Comparison of ENCODE assay signal across 26 cellular contexts in genomic region chr2:36336321-36336720, GRCh38.
"Had no signal": no experiment of that assay in that cellular context is flagged by ENCODE, and none has a peak within 500 bp of the region (broad histone marks: within the 10 kb centered on the region; RNA-seq: fewer than 3 reads in every experiment).

No MANE protein-coding gene starts in this region.

- H3K27ac ChIP-seq: stomach, suprapubic skin, testis, thoracic aorta, thyroid gland, tibial artery, tibial nerve, transverse colon, upper lobe of left lung, upper lobe of right lung, uterus, vagina had no signal

- DNase-seq: stimulated activated CD4-positive, alpha-beta T cell treated with anti-CD3 and anti-CD28 coated beads, Interleukin-2, amount 100 ng/mL, for 48 hours; stimulated activated CD4-positive, alpha-beta T cell treated with anti-CD3 and anti-CD28 coated beads, Interleukin-4, amount 100 ng/mL, for 1 hour; stimulated activated CD4-positive, alpha-beta T cell treated with anti-CD3 and anti-CD28 coated beads, Interleukin-4, amount 100 ng/mL, for 24 hours; stimulated activated CD4-positive, alpha-beta T cell treated with anti-CD3 and anti-CD28 coated beads, Interleukin-4, amount 100 ng/mL, for 4 hours; stimulated activated CD8-positive, alpha-beta memory T cell treated with anti-CD3 and anti-CD28 coated beads, Interleukin-4, amount 100 ng/mL, for 48 hours; stimulated activated naive B cell treated with anti-CD40 and anti-IgM and Interleukin-4, amounts not matched to agents 10 μg/mL and 1 μg/mL and 100 μg/mL, for 72 hours; stimulated activated naive CD4-positive, alpha-beta T cell; stimulated activated naive CD4-positive, alpha-beta T cell treated with Interleukin-2 at 50 U/mL for 16 hours; stimulated activated naive CD8-positive, alpha-beta T cell treated with anti-CD3 and anti-CD28 coated beads, Interleukin-15, amount 100 ng/mL, for 72 hours; stimulated activated naive CD8-positive, alpha-beta T cell treated with anti-CD3 and anti-CD28 coated beads, Interleukin-15, Interleukin-2, amounts not matched to agents 100 U/mL and 50 U/mL, for 24 hours; stomach; substantia nigra; testis; thyroid gland; tibial artery; transverse colon; trophoblast cell; upper lobe of left lung; upper lobe of right lung; uterus had no signal

- ATAC-seq: stimulated activated effector memory CD8-positive, alpha-beta T cell treated with anti-CD3 and anti-CD28 coated beads, Interleukin-12 subunit alpha, Interleukin-12 subunit beta, amount 100 ng/mL, for 72 hours; stimulated activated memory B cell treated with anti-CD40 and anti-IgM and Interleukin-4, amounts not matched to agents 10 μg/mL and 1 μg/mL and 100 μg/mL, for 72 hours; stimulated activated naive B cell treated with anti-CD40 and anti-IgM and Interleukin-4, amounts not matched to agents 10 μg/mL and 1 μg/mL and 100 μg/mL, for 72 hours; stimulated activated naive CD8-positive, alpha-beta T cell treated with anti-CD3 and anti-CD28 coated beads, Interleukin-15, amount 100 ng/mL, for 72 hours; stimulated activated naive CD8-positive, alpha-beta T cell treated with anti-CD3 and anti-CD28 coated beads, Interleukin-15, Interleukin-2, amounts not matched to agents 100 U/mL and 50 U/mL, for 24 hours; upper lobe of right lung had no signal

- H3K9me3 ChIP-seq: stomach, suprapubic skin, testis, thoracic aorta, thyroid gland, tibial artery, tibial nerve, transverse colon, upper lobe of left lung, upper lobe of right lung, uterus, vagina had no signal

- H3K36me3 ChIP-seq: stomach, suprapubic skin, thoracic aorta, thyroid gland, tibial artery, tibial nerve, transverse colon, upper lobe of left lung, upper lobe of right lung, uterus, vagina had no signal

- H3K4me1 ChIP-seq: stomach, suprapubic skin, testis, thyroid gland, tibial artery, tibial nerve, transverse colon, upper lobe of left lung, upper lobe of right lung, uterus had no signal

- H3K27me3 ChIP-seq: stomach, suprapubic skin, testis, thyroid gland, tibial artery, tibial nerve, transverse colon, upper lobe of left lung, upper lobe of right lung, uterus, vagina had no signal

- H3K4me3 ChIP-seq: stomach, suprapubic skin, testis, thoracic aorta, thyroid gland, tibial artery, tibial nerve, transverse colon, upper lobe of left lung, upper lobe of right lung, uterus, vagina had no signal
